ENCODE assay signal across 8 cellular contexts in the genomic region with DNA sequence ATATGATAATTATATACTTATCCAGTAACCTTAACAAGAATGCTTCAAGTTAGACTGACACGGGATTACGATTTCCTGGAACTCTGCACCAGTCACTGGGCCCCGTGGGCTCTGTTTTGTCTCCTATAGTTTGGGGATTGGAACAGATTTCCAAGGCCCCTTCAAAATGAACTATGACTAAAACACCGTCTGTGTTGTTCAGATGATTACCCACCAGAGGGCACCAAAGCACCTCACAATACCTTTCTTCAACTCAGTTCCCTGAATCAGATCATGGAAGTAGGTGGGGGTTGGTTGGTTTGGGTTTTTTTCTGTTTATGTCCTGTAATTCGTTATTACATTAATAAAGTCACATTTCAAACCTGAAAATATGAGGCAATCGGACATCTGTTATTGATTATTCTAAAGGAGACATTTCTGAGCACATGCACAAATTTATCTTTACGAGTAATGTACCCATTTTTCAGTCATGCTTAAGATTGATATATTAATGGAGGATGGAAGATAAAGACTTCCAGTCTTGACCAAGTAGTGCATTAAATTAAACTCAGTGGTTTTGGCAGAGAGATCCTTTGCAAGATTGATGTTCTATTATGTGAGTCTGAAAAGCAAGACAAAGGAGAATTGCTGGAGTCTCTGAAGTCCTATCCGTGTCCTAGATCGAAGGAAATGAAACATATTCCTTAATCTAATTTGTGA.
DNase-seq lines count a peak whose midpoint lies in the region; ATAC-seq and TF ChIP-seq lines count a peak whose summit lies in the region.

No MANE protein-coding gene starts in this region.

- H3K4me3 ChIP-seq in Panc1 (ENCODE audit: low read depth in 2 of 2, low read length in 2 of 2) (no peak overlapping the region), neural progenitor cell (no peak overlapping the region), transverse colon (no peak overlapping the region)

- H3K4me3 Mint-ChIP-seq in activated T-cell treated with anti-CD3 and anti-CD28 coated beads, Interleukin-2, amount 50 U/mL, for 24 hours: no peak overlapping the region
- no peak overlapping the region for H3K4me3 Mint-ChIP-seq in neural progenitor cell

- H3K4me1 Mint-ChIP-seq in activated T-cell treated with anti-CD3 and anti-CD28 coated beads, Interleukin-2, amount 50 U/mL, for 24 hours (ENCODE audit: low read depth): peaks cover 1% of the 10 kb centered on the region
- peaks cover 21% of the 10 kb centered on the region for H3K4me1 Mint-ChIP-seq in neural progenitor cell

- H3K9me3 Mint-ChIP-seq in activated T-cell treated with anti-CD3 and anti-CD28 coated beads, Interleukin-2, amount 50 U/mL, for 24 hours: no peaks in the 10 kb centered on the region
- H3K9me3 Mint-ChIP-seq in neural progenitor cell: no peaks in the 10 kb centered on the region

- peak; percentile 73 for DNase-seq in DMS79 treated with DMSO at 0.1 percent for 48 hours (lab: John Stamatoyannopoulos, UW)
- DNase-seq in LHCN-M2 (ENCODE audit: low read depth): peak; percentile 68
- DNase-seq in Panc1 (ENCODE audit: low read depth, low spot score): no peak
- peak; percentile 40 for DNase-seq in activated T-cell treated with anti-CD3 and anti-CD28 coated beads, Interleukin-2, amount 50 U/mL, for 24 hours
- DNase-seq in fibroblast of peridontal ligament (ENCODE audit: extremely low read depth): peak; percentile 88
- DNase-seq in neural progenitor cell (ENCODE audit: low spot score): peak; percentile 81
- peak; percentile 66 for DNase-seq in transverse colon

- no peaks in the 10 kb centered on the region for H3K4me1 ChIP-seq in Panc1 (ENCODE audit: control insufficient read depth, insufficient read depth, low read length)
- no peaks in the 10 kb centered on the region for H3K4me1 ChIP-seq in neural progenitor cell
- peaks cover 0 to 8% (median 3%) of the 10 kb centered on the region in 4 donors for H3K4me1 ChIP-seq in transverse colon

- intact Hi-C loops in Panc1 (cut with micrococcal nuclease; ENCODE audit: unreplicated experiment) (loop anchor here (1.0 to 5.0 kb wide), 2 partner anchors 88 to 234 kb away; no protein-coding TSS in a partner anchor), transverse colon (cut with DNase I; ENCODE audit: low total_unique reads) (loop anchor here (2.0 to 5.0 kb wide), 2 partner anchors 45 to 233 kb away; no protein-coding TSS in a partner anchor)

- no peaks in the 10 kb centered on the region for H3F3A ChIP-seq in neural progenitor cell (ENCODE audit: low read depth)

- H3K79me2 ChIP-seq in neural progenitor cell (ENCODE audit: low read depth): no peaks in the 10 kb centered on the region

- H3K9me3 ChIP-seq in Panc1 (ENCODE audit: control insufficient read depth, insufficient read depth, low read depth, low read length) (no peaks in the 10 kb centered on the region), neural progenitor cell (ENCODE audit: low read depth) (no peaks in the 10 kb centered on the region), transverse colon (no peaks in the 10 kb centered on the region)

- in situ Hi-C loops in Panc1 (cut with HindIII; ENCODE audit: low pct_unique_long_range_greater_than_20kb, low sequenced_read_pairs) (no loop called here), transverse colon (cut with MboI; ENCODE audit: low pct_ligation_motif_present in 1 of 4, low pct_unique_long_range_greater_than_20kb in 1 of 4, low sequenced_read_pairs in 3 of 4) (loop anchor here in 2 of 4 donors (5.0 to 10.0 kb wide), 2 partner anchors 233 to 235 kb away; no protein-coding TSS in a partner anchor)

- no peak for TF ChIP-seq POLR2A in transverse colon (IDR thresholded peaks at IDR 0.05)

- POLR2A ChIA-PET in Panc1 (lab: Charles Lee): no interaction called here

- H3K36me3 Mint-ChIP-seq in activated T-cell treated with anti-CD3 and anti-CD28 coated beads, Interleukin-2, amount 50 U/mL, for 24 hours (ENCODE audit: low read depth): no peaks in the 10 kb centered on the region
- no peaks in the 10 kb centered on the region for H3K36me3 Mint-ChIP-seq in neural progenitor cell

- H3K27ac ChIP-seq in Panc1 (ENCODE audit: low read length) (no peak overlapping the region), neural progenitor cell (no peak overlapping the region), transverse colon (no peak overlapping the region)

- no peaks in the 10 kb centered on the region for H4K20me1 ChIP-seq in neural progenitor cell (ENCODE audit: low read depth)

- H3K27me3 Mint-ChIP-seq in activated T-cell treated with anti-CD3 and anti-CD28 coated beads, Interleukin-2, amount 50 U/mL, for 24 hours: no peaks in the 10 kb centered on the region
- H3K27me3 Mint-ChIP-seq in neural progenitor cell (ENCODE audit: insufficient read depth, low read depth): no peaks in the 10 kb centered on the region

- ATAC-seq in GM21737 (IDR thresholded peaks at IDR 0.05; ENCODE audit: unreplicated experiment): peak; percentile 90
- ATAC-seq in Panc1: peak; percentile 90

- no TSS peak for BruUV-seq in Panc1 (replicated peaks; lab: Mats Ljungman, UMichigan)

- WGBS in transverse colon (ENCODE audit: low coverage in 1 of 2), 2 donors: 32 to 36% methylated on average over 9 of the region's 9 CpGs

- no peak overlapping the region for H3K4me2 ChIP-seq in neural progenitor cell

- no peak overlapping the region for H3K9ac ChIP-seq in neural progenitor cell

- CTCF ChIA-PET in Panc1 (lab: Charles Lee): interaction anchor here (1.1 kb wide), 1 partner anchor 492 kb away, joined by 3 read pairs; no protein-coding TSS in a partner anchor

- TF ChIP-seq CTCF in Panc1 (IDR thresholded peaks at IDR 0.05) (peak; percentile 86), neural progenitor cell (IDR thresholded peaks at IDR 0.05) (peak; percentile 89), transverse colon (IDR thresholded peaks at IDR 0.05) (peak; percentile 72 to 89 (median 81))

- H3K27ac Mint-ChIP-seq in activated T-cell treated with anti-CD3 and anti-CD28 coated beads, Interleukin-2, amount 50 U/mL, for 24 hours: no peak overlapping the region
- no peak overlapping the region for H3K27ac Mint-ChIP-seq in neural progenitor cell

- TF ChIP-seq EP300 in transverse colon (IDR thresholded peaks at IDR 0.05; ENCODE audit: low read depth): no peak

- peak overlapping the region; percentile 46 for H2AFZ ChIP-seq in neural progenitor cell (replicated peaks)

- H3K27me3 ChIP-seq in Panc1 (ENCODE audit: control insufficient read depth, insufficient read depth, low read length) (no peaks in the 10 kb centered on the region), neural progenitor cell (no peaks in the 10 kb centered on the region), transverse colon (no peaks in the 10 kb centered on the region)

- H3K36me3 ChIP-seq in Panc1 (ENCODE audit: control insufficient read depth, insufficient read depth, low read length) (no peaks in the 10 kb centered on the region), neural progenitor cell (no peaks in the 10 kb centered on the region), transverse colon (no peaks in the 10 kb centered on the region)
